ENCODE assay signal across 1 cellular context in the genomic region with DNA sequence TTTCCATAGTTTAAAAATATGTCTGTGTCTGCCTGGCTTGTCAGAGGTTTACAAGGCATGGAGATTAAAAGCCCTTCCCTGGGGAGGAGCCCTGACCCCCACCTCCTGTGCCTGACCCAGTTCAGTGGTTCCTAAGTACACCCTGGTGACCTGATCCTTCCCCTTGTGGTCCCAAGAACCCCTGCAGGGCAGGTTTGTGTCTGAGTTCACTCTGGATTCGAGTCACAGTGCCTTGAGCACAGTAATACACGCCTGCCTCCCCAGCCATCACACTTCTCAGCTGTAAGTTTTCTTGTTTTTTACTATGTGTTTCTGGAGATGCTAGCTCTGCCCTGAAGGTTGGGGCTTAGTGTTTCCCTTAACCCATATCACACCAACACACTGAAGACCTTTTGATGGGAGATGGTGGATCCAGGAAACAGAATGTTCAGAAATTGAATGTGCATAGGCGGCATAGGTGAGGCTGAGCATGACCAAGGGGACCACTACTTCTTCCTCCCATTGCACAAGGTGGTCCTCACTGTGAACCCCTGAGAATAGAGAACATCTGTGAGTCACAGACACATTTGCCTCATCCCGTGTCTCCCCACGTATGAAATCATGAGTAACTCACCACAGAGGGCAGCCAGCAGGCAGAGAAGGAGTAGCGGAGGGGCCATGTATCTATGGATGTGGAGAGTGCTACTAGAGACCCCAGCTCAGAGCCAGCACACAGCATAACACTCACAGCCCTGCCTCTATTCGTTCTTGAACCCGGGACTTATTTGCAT.
TF ChIP-seq lines count a peak whose summit lies in the region.

No MANE protein-coding gene starts in this region.

TF ChIP-seq in GM23338, 12 proteins besides CTCF, POLR2A, EP300 and RAD21:
- no peak for TF ChIP-seq JUNB (IDR thresholded peaks at IDR 0.05; ENCODE audit: unreplicated experiment)
- no peak for TF ChIP-seq POLR2AphosphoS5 (IDR thresholded peaks at IDR 0.05; ENCODE audit: low read depth)
- TF ChIP-seq NANOG (IDR thresholded peaks at IDR 0.05; ENCODE audit: borderline replicate concordance), result no peak
- no peak for TF ChIP-seq EZH2 (IDR thresholded peaks at IDR 0.05; ENCODE audit: low read depth, unreplicated experiment)
- no peak for TF ChIP-seq STAT1 (IDR thresholded peaks at IDR 0.05; ENCODE audit: unreplicated experiment)
- TF ChIP-seq, protein P1, sequence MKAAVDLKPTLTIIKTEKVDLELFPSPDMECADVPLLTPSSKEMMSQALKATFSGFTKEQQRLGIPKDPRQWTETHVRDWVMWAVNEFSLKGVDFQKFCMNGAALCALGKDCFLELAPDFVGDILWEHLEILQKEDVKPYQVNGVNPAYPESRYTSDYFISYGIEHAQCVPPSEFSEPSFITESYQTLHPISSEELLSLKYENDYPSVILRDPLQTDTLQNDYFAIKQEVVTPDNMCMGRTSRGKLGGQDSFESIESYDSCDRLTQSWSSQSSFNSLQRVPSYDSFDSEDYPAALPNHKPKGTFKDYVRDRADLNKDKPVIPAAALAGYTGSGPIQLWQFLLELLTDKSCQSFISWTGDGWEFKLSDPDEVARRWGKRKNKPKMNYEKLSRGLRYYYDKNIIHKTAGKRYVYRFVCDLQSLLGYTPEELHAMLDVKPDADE (IDR thresholded peaks at IDR 0.05), result no peak
- TF ChIP-seq, protein P2, sequence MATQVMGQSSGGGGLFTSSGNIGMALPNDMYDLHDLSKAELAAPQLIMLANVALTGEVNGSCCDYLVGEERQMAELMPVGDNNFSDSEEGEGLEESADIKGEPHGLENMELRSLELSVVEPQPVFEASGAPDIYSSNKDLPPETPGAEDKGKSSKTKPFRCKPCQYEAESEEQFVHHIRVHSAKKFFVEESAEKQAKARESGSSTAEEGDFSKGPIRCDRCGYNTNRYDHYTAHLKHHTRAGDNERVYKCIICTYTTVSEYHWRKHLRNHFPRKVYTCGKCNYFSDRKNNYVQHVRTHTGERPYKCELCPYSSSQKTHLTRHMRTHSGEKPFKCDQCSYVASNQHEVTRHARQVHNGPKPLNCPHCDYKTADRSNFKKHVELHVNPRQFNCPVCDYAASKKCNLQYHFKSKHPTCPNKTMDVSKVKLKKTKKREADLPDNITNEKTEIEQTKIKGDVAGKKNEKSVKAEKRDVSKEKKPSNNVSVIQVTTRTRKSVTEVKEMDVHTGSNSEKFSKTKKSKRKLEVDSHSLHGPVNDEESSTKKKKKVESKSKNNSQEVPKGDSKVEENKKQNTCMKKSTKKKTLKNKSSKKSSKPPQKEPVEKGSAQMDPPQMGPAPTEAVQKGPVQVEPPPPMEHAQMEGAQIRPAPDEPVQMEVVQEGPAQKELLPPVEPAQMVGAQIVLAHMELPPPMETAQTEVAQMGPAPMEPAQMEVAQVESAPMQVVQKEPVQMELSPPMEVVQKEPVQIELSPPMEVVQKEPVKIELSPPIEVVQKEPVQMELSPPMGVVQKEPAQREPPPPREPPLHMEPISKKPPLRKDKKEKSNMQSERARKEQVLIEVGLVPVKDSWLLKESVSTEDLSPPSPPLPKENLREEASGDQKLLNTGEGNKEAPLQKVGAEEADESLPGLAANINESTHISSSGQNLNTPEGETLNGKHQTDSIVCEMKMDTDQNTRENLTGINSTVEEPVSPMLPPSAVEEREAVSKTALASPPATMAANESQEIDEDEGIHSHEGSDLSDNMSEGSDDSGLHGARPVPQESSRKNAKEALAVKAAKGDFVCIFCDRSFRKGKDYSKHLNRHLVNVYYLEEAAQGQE (IDR thresholded peaks at IDR 0.05; ENCODE audit: unreplicated experiment), result no peak
- TF ChIP-seq ZNF114 (CRISPR knock-in tag; IDR thresholded peaks at IDR 0.05), result no peak
- TF ChIP-seq, protein P3, sequence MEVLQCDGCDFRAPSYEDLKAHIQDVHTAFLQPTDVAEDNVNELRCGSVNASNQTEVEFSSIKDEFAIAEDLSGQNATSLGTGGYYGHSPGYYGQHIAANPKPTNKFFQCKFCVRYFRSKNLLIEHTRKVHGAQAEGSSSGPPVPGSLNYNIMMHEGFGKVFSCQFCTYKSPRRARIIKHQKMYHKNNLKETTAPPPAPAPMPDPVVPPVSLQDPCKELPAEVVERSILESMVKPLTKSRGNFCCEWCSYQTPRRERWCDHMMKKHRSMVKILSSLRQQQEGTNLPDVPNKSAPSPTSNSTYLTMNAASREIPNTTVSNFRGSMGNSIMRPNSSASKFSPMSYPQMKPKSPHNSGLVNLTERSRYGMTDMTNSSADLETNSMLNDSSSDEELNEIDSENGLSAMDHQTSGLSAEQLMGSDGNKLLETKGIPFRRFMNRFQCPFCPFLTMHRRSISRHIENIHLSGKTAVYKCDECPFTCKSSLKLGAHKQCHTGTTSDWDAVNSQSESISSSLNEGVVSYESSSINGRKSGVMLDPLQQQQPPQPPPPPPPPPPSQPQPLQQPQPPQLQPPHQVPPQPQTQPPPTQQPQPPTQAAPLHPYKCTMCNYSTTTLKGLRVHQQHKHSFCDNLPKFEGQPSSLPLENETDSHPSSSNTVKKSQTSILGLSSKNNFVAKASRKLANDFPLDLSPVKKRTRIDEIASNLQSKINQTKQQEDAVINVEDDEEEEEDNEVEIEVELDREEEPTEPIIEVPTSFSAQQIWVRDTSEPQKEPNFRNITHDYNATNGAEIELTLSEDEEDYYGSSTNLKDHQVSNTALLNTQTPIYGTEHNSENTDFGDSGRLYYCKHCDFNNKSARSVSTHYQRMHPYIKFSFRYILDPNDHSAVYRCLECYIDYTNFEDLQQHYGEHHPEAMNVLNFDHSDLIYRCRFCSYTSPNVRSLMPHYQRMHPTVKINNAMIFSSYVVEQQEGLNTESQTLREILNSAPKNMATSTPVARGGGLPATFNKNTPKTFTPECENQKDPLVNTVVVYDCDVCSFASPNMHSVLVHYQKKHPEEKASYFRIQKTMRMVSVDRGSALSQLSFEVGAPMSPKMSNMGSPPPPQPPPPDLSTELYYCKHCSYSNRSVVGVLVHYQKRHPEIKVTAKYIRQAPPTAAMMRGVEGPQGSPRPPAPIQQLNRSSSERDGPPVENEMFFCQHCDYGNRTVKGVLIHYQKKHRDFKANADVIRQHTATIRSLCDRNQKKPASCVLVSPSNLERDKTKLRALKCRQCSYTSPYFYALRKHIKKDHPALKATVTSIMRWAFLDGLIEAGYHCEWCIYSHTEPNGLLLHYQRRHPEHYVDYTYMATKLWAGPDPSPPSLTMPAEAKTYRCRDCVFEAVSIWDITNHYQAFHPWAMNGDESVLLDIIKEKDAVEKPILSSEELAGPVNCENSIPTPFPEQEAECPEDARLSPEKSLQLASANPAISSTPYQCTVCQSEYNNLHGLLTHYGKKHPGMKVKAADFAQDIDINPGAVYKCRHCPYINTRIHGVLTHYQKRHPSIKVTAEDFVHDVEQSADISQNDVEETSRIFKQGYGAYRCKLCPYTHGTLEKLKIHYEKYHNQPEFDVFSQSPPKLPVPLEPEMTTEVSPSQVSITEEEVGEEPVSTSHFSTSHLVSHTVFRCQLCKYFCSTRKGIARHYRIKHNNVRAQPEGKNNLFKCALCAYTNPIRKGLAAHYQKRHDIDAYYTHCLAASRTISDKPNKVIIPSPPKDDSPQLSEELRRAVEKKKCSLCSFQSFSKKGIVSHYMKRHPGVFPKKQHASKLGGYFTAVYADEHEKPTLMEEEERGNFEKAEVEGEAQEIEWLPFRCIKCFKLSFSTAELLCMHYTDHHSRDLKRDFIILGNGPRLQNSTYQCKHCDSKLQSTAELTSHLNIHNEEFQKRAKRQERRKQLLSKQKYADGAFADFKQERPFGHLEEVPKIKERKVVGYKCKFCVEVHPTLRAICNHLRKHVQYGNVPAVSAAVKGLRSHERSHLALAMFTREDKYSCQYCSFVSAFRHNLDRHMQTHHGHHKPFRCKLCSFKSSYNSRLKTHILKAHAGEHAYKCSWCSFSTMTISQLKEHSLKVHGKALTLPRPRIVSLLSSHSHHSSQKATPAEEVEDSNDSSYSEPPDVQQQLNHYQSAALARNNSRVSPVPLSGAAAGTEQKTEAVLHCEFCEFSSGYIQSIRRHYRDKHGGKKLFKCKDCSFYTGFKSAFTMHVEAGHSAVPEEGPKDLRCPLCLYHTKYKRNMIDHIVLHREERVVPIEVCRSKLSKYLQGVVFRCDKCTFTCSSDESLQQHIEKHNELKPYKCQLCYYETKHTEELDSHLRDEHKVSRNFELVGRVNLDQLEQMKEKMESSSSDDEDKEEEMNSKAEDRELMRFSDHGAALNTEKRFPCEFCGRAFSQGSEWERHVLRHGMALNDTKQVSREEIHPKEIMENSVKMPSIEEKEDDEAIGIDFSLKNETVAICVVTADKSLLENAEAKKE (CRISPR knock-in tag; IDR thresholded peaks at IDR 0.05), result no peak
- TF ChIP-seq CREB1 (CRISPR knock-in tag; IDR thresholded peaks at IDR 0.05; ENCODE audit: low read depth), result no peak
- no peak for TF ChIP-seq EZH2phosphoT487 (IDR thresholded peaks at IDR 0.05; ENCODE audit: unreplicated experiment)
- no peak for TF ChIP-seq ZNF331 (CRISPR knock-in tag; IDR thresholded peaks at IDR 0.05; ENCODE audit: low read depth)
